26 cellular contexts compared by ENCODE assay signal in the genomic region with DNA sequence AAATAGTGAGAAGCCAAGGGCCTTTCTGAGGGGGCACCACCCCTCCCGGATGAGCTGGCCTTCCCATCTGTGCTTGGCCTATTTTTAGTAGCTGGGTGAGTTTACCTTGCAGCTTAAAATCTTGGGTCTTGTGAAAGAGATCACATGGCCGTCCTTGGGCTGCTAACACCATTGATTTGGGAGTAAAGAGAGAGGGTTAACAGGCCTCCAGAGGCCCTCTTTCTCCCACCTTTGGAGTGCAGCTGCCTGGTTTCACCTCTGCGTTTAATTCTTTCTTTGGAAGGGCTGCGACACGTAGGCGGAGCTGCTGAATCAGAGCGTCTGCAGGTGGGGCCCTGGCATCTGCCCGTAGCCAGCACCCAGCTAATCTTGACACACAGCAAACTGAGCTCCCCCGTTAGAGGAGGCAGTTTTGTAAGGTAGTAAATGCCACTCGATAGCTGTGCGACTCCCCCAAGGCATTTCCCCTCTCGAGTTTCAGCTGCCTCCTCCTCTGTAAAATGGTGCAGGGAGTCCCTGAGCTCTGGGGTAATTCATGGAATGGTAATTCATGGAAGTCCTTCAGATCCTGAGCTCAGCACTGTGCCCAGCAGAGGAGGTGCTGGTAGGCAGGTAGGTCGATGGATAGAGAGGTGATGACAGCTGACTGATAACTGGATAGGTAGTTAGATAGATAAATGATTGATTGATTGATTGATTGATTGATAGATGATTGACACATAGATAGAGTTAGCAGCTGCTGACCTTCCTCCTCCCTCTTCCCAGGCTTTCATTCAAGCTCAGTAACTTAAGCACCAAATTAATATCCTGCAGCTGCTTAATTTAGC. TPM values are rescaled to one million over a fixed set of nuclear protein-coding genes. Genes with fewer than 3 reads are reported as not detected.
DNase-seq lines count a peak whose midpoint lies in the region; ATAC-seq lines count a peak whose summit lies in the region.
"Had no signal": no experiment of that assay in that cellular context is flagged by ENCODE, and none has a peak within 500 bp of the region (broad histone marks: within the 10 kb centered on the region; RNA-seq: fewer than 3 reads in every experiment).

No MANE protein-coding gene starts in this region.

- DNase-seq in right cardiac atrium (peak in 2 of 3 donors; percentile 6 to 13), Right ventricle myocardium superior (no peak), NCI-H82 treated with DMSO at 0.1 percent for 48 hours (lab: John Stamatoyannopoulos, UW; ENCODE audit: unreplicated experiment) (peak; percentile 79), head of caudate nucleus (peak in 41 of 42 donors; percentile 23 to 91 (median 66)), HPDE6-E6E7 (ENCODE audit: extremely low spot score) (no peak)
- no peak for DNase-seq in activated CD4-positive, alpha-beta T cell treated with anti-CD3 and anti-CD28 coated beads, Interleukin-2, amount 50 U/mL, for 1 hour
- DNase-seq: activated CD4-positive, alpha-beta T cell treated with anti-CD3 and anti-CD28 coated beads for 48 hours; activated naive CD4-positive, alpha-beta T cell treated with Interleukin-2 at 50 U/mL for 16 hours; activated T-cell treated with anti-CD3 and anti-CD28 coated beads, Interleukin-2, amount 50 U/mL, for 4 hours; adrenal gland; BE2C; cortex of kidney; esophagus squamous epithelium; NCI-H2029 treated with DMSO at 0.1 percent for 48 hours; NCI-H526; stimulated activated CD4-positive, alpha-beta T cell treated with anti-CD3 and anti-CD28 coated beads, Interleukin-2, amount 100 ng/mL, for 48 hours had no signal

- 54% methylated on average over 13 of the region's 13 CpGs for WGBS in right cardiac atrium

- no peak overlapping the region for H3K27ac ChIP-seq in right cardiac atrium (ENCODE audit: low read length)
- H3K27ac ChIP-seq: adrenal gland, esophagus squamous epithelium, HL-60, RWPE1 had no signal

- no peaks in the 10 kb centered on the region for H3K27me3 ChIP-seq in right cardiac atrium (ENCODE audit: control insufficient read depth, insufficient read depth)
- H3K27me3 ChIP-seq: adrenal gland, BE2C had no signal

- H3K9me3 ChIP-seq in right cardiac atrium (ENCODE audit: control insufficient read depth, low read length), result no peaks in the 10 kb centered on the region
- H3K9me3 ChIP-seq: adrenal gland, BE2C, esophagus squamous epithelium, HAP-1 had no signal

- ATAC-seq in right cardiac atrium (no peak), Right ventricle myocardium superior (ENCODE audit: poor library complexity) (no peak), HG03354 (IDR thresholded peaks at IDR 0.05; ENCODE audit: poor library complexity, severe bottlenecking, unreplicated experiment) (no peak), GM21526 (IDR thresholded peaks at IDR 0.05; ENCODE audit: low FRiP score, unreplicated experiment) (no peak)
- ATAC-seq: activated T-cell treated with anti-CD3 and anti-CD28 coated beads, Interleukin-2, amount 50 U/mL, for 4 hours; HepG2; SK-N-SH treated with all-trans-retinoic acid at 6 μM for 48 hours; stimulated activated effector memory CD8-positive, alpha-beta T cell treated with anti-CD3 and anti-CD28 coated beads, Interleukin-12 subunit alpha, Interleukin-12 subunit beta, amount 100 ng/mL, for 72 hours had no signal

- intact Hi-C loops in right cardiac atrium (cut with DNase I), result no loop called here
- intact Hi-C loops in Right ventricle myocardium superior (cut with DNase I), result no loop called here
- intact Hi-C loops in head of caudate nucleus (cut with DNase I), result no loop called here

- H3K4me3 ChIP-seq in right cardiac atrium (ENCODE audit: low read length), result no peak overlapping the region
- H3K4me3 ChIP-seq: adrenal gland, esophagus squamous epithelium, HAP-1 had no signal

- no peaks in the 10 kb centered on the region for H3K4me1 ChIP-seq in right cardiac atrium (ENCODE audit: control insufficient read depth, insufficient read depth, low read length)
- H3K4me1 ChIP-seq: adrenal gland, HAP-1 had no signal

RNA-seq across cellular contexts. Expression of a gene that starts 13.0 kb away (rescaled TPM):
- 10 to 100 TPM in 2 of 4 donors, 1 to 10 TPM in 2; 8.8 to 19.0 (median 9.5) TPM for total RNA-seq in right cardiac atrium
- 19.1 TPM for polyA plus RNA-seq in right cardiac atrium
- total RNA-seq in Right ventricle myocardium superior, result 11.9 TPM
- total RNA-seq: HepG2; LHCN-M2; T-helper 2 cell treated with Interferon-gamma antibody and Interleukin-4, amounts not matched to agents 100 ng/mL and 5 ng/mL, for 36 hours had no signal
- polyA plus RNA-seq: HepG2 had no signal

Comparison
In these comparisons a context has a peak if more than half of its experiments do, and no peak if none do; other contexts are left out.
1. DNase-seq: peak in right cardiac atrium (2 of 3), NCI-H82 treated with DMSO at 0.1 percent for 48 hours (single experiment) and head of caudate nucleus (41 of 42); none in Right ventricle myocardium superior (single experiment), activated CD4-positive, alpha-beta T cell treated with anti-CD3 and anti-CD28 coated beads, Interleukin-2, amount 50 U/mL, for 1 hour (single experiment) and HPDE6-E6E7 (single experiment).